ENCODE assay signal across 8 cellular contexts in genomic region chr10:17229016-17229716, GRCh38. TPM values are rescaled to one million over a fixed set of nuclear protein-coding genes. Genes with fewer than 3 reads are reported as not detected.
A peak's percentile ranks its signal among the peaks of the same experiment; 100 is the strongest.
DNase-seq lines count a peak whose midpoint lies in the region; ATAC-seq and TF ChIP-seq lines count a peak whose summit lies in the region.

No MANE protein-coding gene starts in this region.

- H3K9me3 ChIP-seq in SU-DHL-6 (ENCODE audit: insufficient read depth, low read length) (no peaks in the 10 kb centered on the region), left ventricle myocardium inferior (replicated peaks) (no peaks in the 10 kb centered on the region)

- peak; percentile 56 for DNase-seq in GM12865 (ENCODE audit: low read depth)
- peak; percentile 79 for DNase-seq in activated naive CD8-positive, alpha-beta T cell treated with anti-CD3 and anti-CD28 coated beads, Interleukin-2, amount 50 U/mL, for 24 hours
- DNase-seq in left ventricle myocardium inferior = peak; percentile 91
- DNase-seq in retinal pigment epithelial cell (ENCODE audit: low read depth) = no peak
- DNase-seq in NCI-H2227 treated with DMSO at 0.1 percent for 48 hours (lab: John Stamatoyannopoulos, UW) = no peak
- no peak for DNase-seq in NCI-H1694 treated with DMSO at 0.1 percent for 48 hours (lab: John Stamatoyannopoulos, UW)

- H3K36me3 Mint-ChIP-seq in activated naive CD8-positive, alpha-beta T cell treated with anti-CD3 and anti-CD28 coated beads, Interleukin-2, amount 50 U/mL, for 24 hours (ENCODE audit: low read depth) = peaks cover 45% of the 10 kb centered on the region

- H3K79me2 ChIP-seq in SU-DHL-6 (ENCODE audit: insufficient read depth, low read length) = peaks cover 8% of the 10 kb centered on the region; the same call in 1 of the 2 replicates

- H3K4me3 ChIP-seq in GM12865 (ENCODE audit: low read depth, low read length) (peak overlapping the region; percentile 67), SU-DHL-6 (ENCODE audit: insufficient read depth, low read length, poor library complexity, severe bottlenecking) (peak overlapping the region; percentile 81), left ventricle myocardium inferior (peak overlapping the region; percentile 90), retinal pigment epithelial cell (ENCODE audit: low read length) (peak overlapping the region; percentile 95)

- peaks cover 66% of the 10 kb centered on the region for H3K4me1 ChIP-seq in left ventricle myocardium inferior

- H3K9ac ChIP-seq in SU-DHL-6 (ENCODE audit: low read length) = peak overlapping the region; percentile 91

- H4K20me1 ChIP-seq in SU-DHL-6 (ENCODE audit: low read depth, low read length) = peaks cover 8% of the 10 kb centered on the region

- H3K9me3 Mint-ChIP-seq in activated naive CD8-positive, alpha-beta T cell treated with anti-CD3 and anti-CD28 coated beads, Interleukin-2, amount 50 U/mL, for 24 hours = no peaks in the 10 kb centered on the region

- H3K36me3 ChIP-seq in SU-DHL-6 (ENCODE audit: low read length) (peaks cover 28% of the 10 kb centered on the region), left ventricle myocardium inferior (peaks cover 37% of the 10 kb centered on the region)

- intact Hi-C loops in left ventricle myocardium inferior (cut with micrococcal nuclease) = no loop called here

- peak overlapping the region; percentile 91 for H3K27ac ChIP-seq in SU-DHL-6 (ENCODE audit: low read depth, low read length)
- peak overlapping the region; percentile 100 for H3K27ac ChIP-seq in left ventricle myocardium inferior (replicated peaks)

- no peaks in the 10 kb centered on the region for H3K9me2 ChIP-seq in SU-DHL-6 (replicated peaks; ENCODE audit: insufficient read depth, low read length)

- H3K4me1 Mint-ChIP-seq in activated naive CD8-positive, alpha-beta T cell treated with anti-CD3 and anti-CD28 coated beads, Interleukin-2, amount 50 U/mL, for 24 hours = peaks cover 69% of the 10 kb centered on the region

- H3K27me3 ChIP-seq in SU-DHL-6 (ENCODE audit: low read length) = no peaks in the 10 kb centered on the region
- peaks cover 64% of the 10 kb centered on the region for H3K27me3 ChIP-seq in left ventricle myocardium inferior (ENCODE audit: low read depth)

- H3F3A ChIP-seq in SU-DHL-6 (ENCODE audit: insufficient read depth) = peaks cover 22% of the 10 kb centered on the region

- H3K4me2 ChIP-seq in SU-DHL-6 (ENCODE audit: low read depth, low read length, poor library complexity, severe bottlenecking) = peak overlapping the region; percentile 69

- H3K27me3 Mint-ChIP-seq in activated naive CD8-positive, alpha-beta T cell treated with anti-CD3 and anti-CD28 coated beads, Interleukin-2, amount 50 U/mL, for 24 hours = no peaks in the 10 kb centered on the region

- peak overlapping the region; percentile 93 for H2AFZ ChIP-seq in SU-DHL-6 (ENCODE audit: low read depth, low read length, severe bottlenecking)

- ATAC-seq in HG02943 (IDR thresholded peaks at IDR 0.05; ENCODE audit: low read depth, unreplicated experiment) = peak; percentile 16
- peak; percentile 38 for ATAC-seq in activated naive CD8-positive, alpha-beta T cell treated with anti-CD3 and anti-CD28 coated beads, Interleukin-2, amount 50 U/mL, for 24 hours

- H3K27ac Mint-ChIP-seq in activated naive CD8-positive, alpha-beta T cell treated with anti-CD3 and anti-CD28 coated beads, Interleukin-2, amount 50 U/mL, for 24 hours = peak overlapping the region; percentile 94

- H3K4me3 Mint-ChIP-seq in activated naive CD8-positive, alpha-beta T cell treated with anti-CD3 and anti-CD28 coated beads, Interleukin-2, amount 50 U/mL, for 24 hours = peak overlapping the region; percentile 94

- no peak for TF ChIP-seq CTCF in GM12865 (IDR thresholded peaks at IDR 0.05; ENCODE audit: insufficient read depth, low read depth, low read length, missing control alignments)
- no peak for TF ChIP-seq CTCF in SU-DHL-6 (IDR thresholded peaks at IDR 0.05; ENCODE audit: insufficient read depth, low read length, poor library complexity, severe bottlenecking)
- TF ChIP-seq CTCF in left ventricle myocardium inferior (IDR thresholded peaks at IDR 0.05; ENCODE audit: borderline replicate concordance) = no peak
- no peak for TF ChIP-seq CTCF in retinal pigment epithelial cell (conservative IDR thresholded peaks at IDR 0.05; ENCODE audit: low read depth, low read length)

RNA-seq across cellular contexts. Expression of gene VIM, which starts 1.1 kb away (rescaled TPM):
- 375 TPM for total RNA-seq in left ventricle myocardium inferior

RNA-seq across cellular contexts. Expression of gene TRDMT1, which starts 27.7 kb away (rescaled TPM):
- 4.0 TPM for total RNA-seq in left ventricle myocardium inferior

Comparison
In these comparisons a context has a peak if more than half of its experiments do, and no peak if none do; other contexts are left out.
1. DNase-seq: peak in GM12865 (single experiment), activated naive CD8-positive, alpha-beta T cell treated with anti-CD3 and anti-CD28 coated beads, Interleukin-2, amount 50 U/mL, for 24 hours (single experiment) and left ventricle myocardium inferior (single experiment); none in retinal pigment epithelial cell (single experiment), NCI-H2227 treated with DMSO at 0.1 percent for 48 hours (single experiment) and NCI-H1694 treated with DMSO at 0.1 percent for 48 hours (single experiment).
2. Peak in every context shown above with its lines, with median percentiles within 50 percentile points of each other: H3K4me3 ChIP-seq.